In the genomic region with DNA sequence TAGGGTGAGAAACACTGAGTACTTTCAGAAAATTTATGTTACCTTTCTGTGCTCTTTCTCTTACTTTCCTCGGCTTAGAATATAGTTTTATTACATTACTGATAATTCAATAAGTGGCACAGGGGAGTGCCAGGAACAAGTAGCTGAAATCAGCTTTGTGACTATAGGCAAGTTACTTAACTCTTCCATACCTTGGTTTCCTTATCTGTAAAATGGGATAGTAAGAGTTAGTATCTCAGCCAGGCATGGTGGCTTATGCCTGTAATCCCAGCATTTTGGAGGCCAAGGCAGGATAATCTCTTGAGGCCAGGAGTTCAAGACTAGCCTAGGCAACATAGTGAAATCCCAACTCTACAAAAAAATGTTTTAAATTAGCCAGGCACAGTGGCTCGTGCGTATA, we compare ENCODE assay signal across 27 cellular contexts.
"Had no signal": no experiment of that assay in that cellular context is flagged by ENCODE, and none has a peak within 500 bp of the region (broad histone marks: within the 10 kb centered on the region; RNA-seq: fewer than 3 reads in every experiment).

No MANE protein-coding gene starts in this region.

- H3K27me3 Mint-ChIP-seq: naive thymus-derived CD4-positive, alpha-beta T cell; progenitor cell of endocrine pancreas; stimulated activated memory B cell treated with anti-CD40 and anti-IgM and Interleukin-4, amounts not matched to agents 10 μg/mL and 1 μg/mL and 100 μg/mL, for 72 hours; stimulated activated naive CD8-positive, alpha-beta T cell treated with anti-CD3 and anti-CD28 coated beads, Interleukin-15, amount 100 ng/mL, for 72 hours; type B pancreatic cell had no signal

- DNase-seq: naive thymus-derived CD4-positive, alpha-beta T cell; natural killer cell; occipital lobe; ovary; posterior cingulate gyrus; psoas muscle; right cardiac atrium; spleen; stimulated activated CD4-positive, alpha-beta T cell treated with anti-CD3 and anti-CD28 coated beads, Interleukin-12 subunit alpha, Interleukin-12 subunit beta, amount 100 ng/mL, for 4 hours; stimulated activated CD4-positive, alpha-beta T cell treated with anti-CD3 and anti-CD28 coated beads, Interleukin-1b, Interleukin-23, amount 100 ng/mL, for 48 hours; stimulated activated CD4-positive, alpha-beta T cell treated with anti-CD3 and anti-CD28 coated beads, Interleukin-4, amount 100 ng/mL, for 1 hour; stimulated activated CD4-positive, alpha-beta T cell treated with anti-CD3 and anti-CD28 coated beads, Interleukin-4, amount 100 ng/mL, for 4 hours; stimulated activated CD8-positive, alpha-beta memory T cell treated with anti-CD3 and anti-CD28 coated beads, Interleukin-4, amount 100 ng/mL, for 48 hours; stimulated activated naive CD4-positive, alpha-beta T cell; stimulated activated naive CD8-positive, alpha-beta T cell treated with anti-CD3 and anti-CD28 coated beads, Interleukin-15, amount 100 ng/mL, for 72 hours; stimulated activated naive CD8-positive, alpha-beta T cell treated with anti-CD3 and anti-CD28 coated beads, Interleukin-15, Interleukin-2, amounts not matched to agents 100 U/mL and 50 U/mL, for 24 hours; substantia nigra; testis; tibial artery; transverse colon; upper lobe of right lung had no signal

- H3K4me1 Mint-ChIP-seq: nephron; neural progenitor cell; stimulated activated naive CD8-positive, alpha-beta T cell treated with anti-CD3 and anti-CD28 coated beads, Interleukin-15, amount 100 ng/mL, for 72 hours had no signal

- H3K27ac Mint-ChIP-seq: naive thymus-derived CD4-positive, alpha-beta T cell; natural killer cell; nephron; neural progenitor cell; progenitor cell of endocrine pancreas; stimulated activated memory B cell treated with anti-CD40 and anti-IgM and Interleukin-4, amounts not matched to agents 10 μg/mL and 1 μg/mL and 100 μg/mL, for 72 hours; stimulated activated naive CD8-positive, alpha-beta T cell treated with anti-CD3 and anti-CD28 coated beads, Interleukin-15, amount 100 ng/mL, for 72 hours; type B pancreatic cell had no signal

- H3K9me3 Mint-ChIP-seq: naive thymus-derived CD4-positive, alpha-beta T cell; natural killer cell; nephron; neural progenitor cell; stimulated activated naive CD8-positive, alpha-beta T cell treated with anti-CD3 and anti-CD28 coated beads, Interleukin-15, amount 100 ng/mL, for 72 hours; type B pancreatic cell had no signal

- H3K4me3 Mint-ChIP-seq: naive thymus-derived CD4-positive, alpha-beta T cell; natural killer cell; nephron; neural progenitor cell; stimulated activated memory B cell treated with anti-CD40 and anti-IgM and Interleukin-4, amounts not matched to agents 10 μg/mL and 1 μg/mL and 100 μg/mL, for 72 hours; stimulated activated naive CD8-positive, alpha-beta T cell treated with anti-CD3 and anti-CD28 coated beads, Interleukin-15, amount 100 ng/mL, for 72 hours; type B pancreatic cell had no signal

- ATAC-seq: naive thymus-derived CD4-positive, alpha-beta T cell; natural killer cell; psoas muscle; right cardiac atrium; sciatic nerve; stimulated activated memory B cell treated with anti-CD40 and anti-IgM and Interleukin-4, amounts not matched to agents 10 μg/mL and 1 μg/mL and 100 μg/mL, for 72 hours; stimulated activated naive CD8-positive, alpha-beta T cell treated with anti-CD3 and anti-CD28 coated beads, Interleukin-15, amount 100 ng/mL, for 72 hours; stimulated activated naive CD8-positive, alpha-beta T cell treated with anti-CD3 and anti-CD28 coated beads, Interleukin-15, Interleukin-2, amounts not matched to agents 100 U/mL and 50 U/mL, for 24 hours; upper lobe of right lung had no signal

- H3K36me3 Mint-ChIP-seq: naive thymus-derived CD4-positive, alpha-beta T cell; natural killer cell; neural progenitor cell; stimulated activated memory B cell treated with anti-CD40 and anti-IgM and Interleukin-4, amounts not matched to agents 10 μg/mL and 1 μg/mL and 100 μg/mL, for 72 hours; type B pancreatic cell had no signal
